In the genomic region with DNA sequence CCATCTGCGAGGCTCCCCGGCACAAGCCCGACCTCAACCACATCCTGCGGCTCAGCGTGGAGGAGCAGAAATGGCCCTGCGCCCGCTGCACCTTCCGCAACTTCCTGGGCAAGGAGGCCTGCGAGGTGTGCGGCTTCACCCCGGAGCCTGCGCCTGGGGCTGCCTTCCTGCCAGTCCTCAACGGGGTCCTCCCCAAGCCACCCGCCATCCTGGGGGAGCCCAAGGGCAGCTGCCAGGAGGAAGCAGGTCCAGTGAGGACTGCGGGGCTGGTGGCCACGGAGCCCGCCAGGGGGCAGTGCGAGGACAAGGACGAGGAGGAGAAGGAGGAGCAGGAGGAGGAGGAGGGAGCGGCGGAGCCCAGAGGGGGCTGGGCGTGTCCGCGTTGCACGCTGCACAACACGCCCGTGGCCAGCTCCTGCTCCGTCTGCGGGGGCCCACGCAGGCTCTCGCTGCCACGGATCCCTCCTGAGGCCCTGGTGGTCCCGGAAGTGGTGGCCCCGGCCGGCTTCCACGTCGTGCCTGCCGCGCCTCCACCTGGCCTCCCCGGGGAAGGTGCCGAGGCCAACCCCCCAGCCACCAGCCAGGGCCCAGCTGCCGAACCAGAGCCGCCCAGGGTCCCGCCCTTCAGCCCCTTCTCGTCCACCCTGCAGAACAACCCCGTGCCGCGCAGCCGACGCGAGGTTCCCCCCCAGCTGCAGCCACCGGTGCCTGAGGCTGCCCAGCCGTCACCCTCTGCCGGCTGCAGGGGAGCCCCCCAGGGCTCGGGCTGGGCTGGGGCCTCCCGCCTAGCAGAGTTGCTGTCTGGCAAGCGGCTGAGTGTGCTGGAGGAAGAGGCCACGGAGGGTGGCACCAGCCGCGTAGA, we compare ENCODE assay signal across 6 cellular contexts. TPM values are rescaled to one million over a fixed set of nuclear protein-coding genes. Genes with fewer than 3 reads are reported as not detected.
DNase-seq lines count a peak whose midpoint lies in the region; ATAC-seq and TF ChIP-seq lines count a peak whose summit lies in the region.

No MANE protein-coding gene starts in this region.

- intact Hi-C loops in colonic mucosa (cut with DNase I) = no loop called here

- H3K4me1 ChIP-seq in colonic mucosa = peaks cover 3% of the 10 kb centered on the region

- no peak for ATAC-seq in GM18520 (IDR thresholded peaks at IDR 0.05; ENCODE audit: unreplicated experiment)

- H3K4me1 Mint-ChIP-seq in progenitor cell of endocrine pancreas (ENCODE audit: low read depth) = no peaks in the 10 kb centered on the region

- H3K9me3 Mint-ChIP-seq in progenitor cell of endocrine pancreas (ENCODE audit: low read depth) = no peaks in the 10 kb centered on the region

- peak; percentile 65 for TF ChIP-seq CTCF in colonic mucosa (IDR thresholded peaks at IDR 0.05)
- peak; percentile 57 for TF ChIP-seq CTCF in progenitor cell of endocrine pancreas (IDR thresholded peaks at IDR 0.05; ENCODE audit: unreplicated experiment)

- no peaks in the 10 kb centered on the region for H3K9me3 ChIP-seq in colonic mucosa

- no peaks in the 10 kb centered on the region for H3K27me3 Mint-ChIP-seq in progenitor cell of endocrine pancreas

- in situ Hi-C loops in ACHN (cut with HindIII; ENCODE audit: low pct_ligation_motif_present, low pct_unique_long_range_greater_than_20kb, low sequenced_read_pairs) = no loop called here

- no peak overlapping the region for H3K4me3 ChIP-seq in colonic mucosa

- H3K9ac ChIP-seq in colonic mucosa (ENCODE audit: low read depth in 2 of 2, low read length in 2 of 2) = no peak overlapping the region

- no peak overlapping the region for H3K27ac ChIP-seq in colonic mucosa

- H3K27ac Mint-ChIP-seq in progenitor cell of endocrine pancreas = no peak overlapping the region

- H3K36me3 ChIP-seq in colonic mucosa = peaks cover 7% of the 10 kb centered on the region

- peak; percentile 74 for DNase-seq in ACHN
- peak; percentile 77 for DNase-seq in NOMO-1 treated with dmso at 0.1 percent for 144 hours (lab: John Stamatoyannopoulos, UW; ENCODE audit: unreplicated experiment)
- DNase-seq in colonic mucosa = peak; percentile 91
- no peak for DNase-seq in progenitor cell of endocrine pancreas (ENCODE audit: low spot score, unreplicated experiment)
- DNase-seq in NCI-H1048 (lab: John Stamatoyannopoulos, UW) = no peak

- H3K36me3 Mint-ChIP-seq in progenitor cell of endocrine pancreas (ENCODE audit: insufficient read depth) = no peaks in the 10 kb centered on the region

- no peaks in the 10 kb centered on the region for H3K27me3 ChIP-seq in colonic mucosa

- no peak overlapping the region for H3K4me3 Mint-ChIP-seq in progenitor cell of endocrine pancreas (ENCODE audit: low read depth)

RNA-seq across cellular contexts. Expression of a gene that starts 13.1 kb away (rescaled TPM):
- total RNA-seq in colonic mucosa = not detected
- not detected in 2 replicates for total RNA-seq in progenitor cell of endocrine pancreas

RNA-seq across cellular contexts. Expression of a gene that starts 19.6 kb away (rescaled TPM):
- total RNA-seq in colonic mucosa (100 to 1,000 TPM in 1 of 2 donors, 10 to 100 TPM in 1; 74.6 to 139 TPM), progenitor cell of endocrine pancreas (53.9 and 57.4 TPM in 2 replicates)

RNA-seq across cellular contexts. Expression of a gene that starts 19.7 kb away (rescaled TPM):
- total RNA-seq in colonic mucosa = under 1 TPM; 0.32 to 0.35 TPM
- 0.51 and 1.4 TPM in 2 replicates for total RNA-seq in progenitor cell of endocrine pancreas

RNA-seq across cellular contexts. Expression of a gene that starts 22.6 kb away (rescaled TPM):
- total RNA-seq in colonic mucosa (10 to 100 TPM; 25.6 to 59.3 TPM), progenitor cell of endocrine pancreas (109 TPM in 2 replicates)

RNA-seq across cellular contexts. Expression of a gene that starts 42.7 kb away (rescaled TPM):
- total RNA-seq in colonic mucosa (10 to 100 TPM; 34.9 to 38.5 TPM), progenitor cell of endocrine pancreas (29.0 and 30.6 TPM in 2 replicates)

Comparison
In these comparisons a context has a peak if more than half of its experiments do, and no peak if none do; other contexts are left out.
1. DNase-seq: peak in ACHN (single experiment), NOMO-1 treated with dmso at 0.1 percent for 144 hours (single experiment) and colonic mucosa (single experiment); none in progenitor cell of endocrine pancreas (single experiment) and NCI-H1048 (single experiment).